14 cellular contexts compared by ENCODE assay signal in the genomic region with DNA sequence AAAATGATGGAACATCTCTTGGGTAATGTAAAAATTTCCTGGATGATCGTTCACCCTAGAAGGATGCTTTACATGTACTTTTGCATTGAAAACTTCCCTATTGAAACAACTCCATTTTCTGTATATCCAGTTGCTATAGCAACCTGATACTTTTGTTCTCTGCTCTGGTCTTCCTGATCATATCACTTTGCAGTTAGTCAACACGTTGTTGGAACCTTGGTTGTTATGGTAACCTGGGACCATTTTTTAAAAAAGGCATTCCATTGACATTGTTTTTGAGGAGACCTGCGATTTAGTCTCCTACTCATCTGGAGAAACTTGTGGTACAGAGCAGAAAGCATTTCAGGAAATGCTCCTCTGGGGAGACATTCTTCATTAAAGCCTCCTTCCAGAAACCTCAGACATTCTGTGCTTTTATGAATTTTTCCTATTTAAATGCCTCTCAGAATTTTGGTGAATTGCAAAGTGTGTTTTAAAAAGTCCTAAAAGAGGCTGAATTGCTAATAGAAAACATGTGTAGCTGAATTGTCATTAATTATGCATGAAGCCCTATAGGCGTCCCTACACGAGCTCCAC.
"Had no signal": no experiment of that assay in that cellular context is flagged by ENCODE, and none has a peak within 500 bp of the region (broad histone marks: within the 10 kb centered on the region; RNA-seq: fewer than 3 reads in every experiment).

No MANE protein-coding gene starts in this region.

- ATAC-seq: activated naive CD8-positive, alpha-beta T cell treated with anti-CD3 and anti-CD28 coated beads, Interleukin-2, amount 50 U/mL, for 24 hours; gastrocnemius medialis; lower lobe of right lung had no signal

- H3K27me3 ChIP-seq: cardiac muscle cell, gastrocnemius medialis, sigmoid colon had no signal

- H3K9me3 ChIP-seq: gastrocnemius medialis, lower lobe of right lung, sigmoid colon had no signal

- H3K9me3 Mint-ChIP-seq: activated naive CD8-positive, alpha-beta T cell treated with anti-CD3 and anti-CD28 coated beads, Interleukin-2, amount 50 U/mL, for 24 hours; type B pancreatic cell had no signal

- H3K4me3 ChIP-seq: cardiac muscle cell, gastrocnemius medialis, lower lobe of right lung, sigmoid colon had no signal

- H3K4me1 ChIP-seq: gastrocnemius medialis, lower lobe of right lung had no signal

- DNase-seq: activated B cell treated with CpG ODN at 0.5 μM for 24 hours; activated CD4-positive, alpha-beta T cell treated with anti-CD3 and anti-CD28 coated beads, Interleukin-2, amount 10 ng/mL, durations not matched to agents 24 days and 14 days; activated CD8-positive, alpha-beta memory T cell treated with anti-CD3 and anti-CD28 coated beads for 24 hours; activated naive CD4-positive, alpha-beta T cell treated with Interleukin-2 at 50 U/mL for 16 hours; activated naive CD8-positive, alpha-beta T cell treated with anti-CD3 and anti-CD28 coated beads, Interleukin-2, amount 50 U/mL, for 24 hours; effector CD4-positive, alpha-beta T cell; gastrocnemius medialis; lower lobe of right lung; naive B cell; sigmoid colon; stimulated activated naive CD4-positive, alpha-beta T cell; substantia nigra had no signal

- H3K27ac ChIP-seq: cardiac muscle cell, gastrocnemius medialis, lower lobe of right lung, sigmoid colon had no signal

- H3K36me3 ChIP-seq: cardiac muscle cell, gastrocnemius medialis, lower lobe of right lung, sigmoid colon had no signal

- H3K36me3 Mint-ChIP-seq: naive B cell, type B pancreatic cell had no signal

- H3K4me3 Mint-ChIP-seq: activated B cell treated with CpG ODN at 0.5 μM for 24 hours; activated CD4-positive, alpha-beta T cell treated with anti-CD3 and anti-CD28 coated beads, Interleukin-2, amount 10 ng/mL, durations not matched to agents 24 days and 14 days; activated naive CD8-positive, alpha-beta T cell treated with anti-CD3 and anti-CD28 coated beads, Interleukin-2, amount 50 U/mL, for 24 hours; naive B cell; type B pancreatic cell had no signal

- H3K27me3 Mint-ChIP-seq: activated CD4-positive, alpha-beta T cell treated with anti-CD3 and anti-CD28 coated beads, Interleukin-2, amount 10 ng/mL, durations not matched to agents 24 days and 14 days; activated naive CD8-positive, alpha-beta T cell treated with anti-CD3 and anti-CD28 coated beads, Interleukin-2, amount 50 U/mL, for 24 hours had no signal

- H3K4me1 Mint-ChIP-seq: activated B cell treated with CpG ODN at 0.5 μM for 24 hours; activated CD4-positive, alpha-beta T cell treated with anti-CD3 and anti-CD28 coated beads, Interleukin-2, amount 10 ng/mL, durations not matched to agents 24 days and 14 days; activated naive CD8-positive, alpha-beta T cell treated with anti-CD3 and anti-CD28 coated beads, Interleukin-2, amount 50 U/mL, for 24 hours; naive B cell had no signal

- H3K27ac Mint-ChIP-seq: activated B cell treated with CpG ODN at 0.5 μM for 24 hours; activated CD4-positive, alpha-beta T cell treated with anti-CD3 and anti-CD28 coated beads, Interleukin-2, amount 10 ng/mL, durations not matched to agents 24 days and 14 days; activated naive CD8-positive, alpha-beta T cell treated with anti-CD3 and anti-CD28 coated beads, Interleukin-2, amount 50 U/mL, for 24 hours; naive B cell; type B pancreatic cell had no signal
